Comparison of ENCODE assay signal across 16 cellular contexts in the genomic region with DNA sequence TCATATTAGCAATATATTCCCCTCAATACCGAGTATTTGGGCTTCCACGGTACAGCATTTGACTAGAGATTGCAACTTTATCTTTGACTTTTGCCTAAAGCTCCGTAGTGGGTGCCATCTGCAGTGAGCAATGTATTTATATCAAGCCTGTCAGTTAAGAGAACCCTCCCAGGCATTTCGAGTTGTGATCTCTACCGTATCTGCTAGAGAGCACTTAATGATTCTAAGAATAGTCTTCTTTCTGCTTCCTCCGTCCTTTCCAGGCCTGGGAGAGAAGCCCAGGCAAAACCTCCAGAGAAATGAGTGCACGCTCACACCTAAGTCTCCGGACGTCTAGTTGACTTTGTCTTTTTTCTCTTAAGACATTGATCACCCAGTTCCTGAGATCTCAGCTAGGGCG.
"Had no signal": no experiment of that assay in that cellular context is flagged by ENCODE, and none has a peak within 500 bp of the region (broad histone marks: within the 10 kb centered on the region; RNA-seq: fewer than 3 reads in every experiment).

No MANE protein-coding gene starts in this region.

- H3K27ac Mint-ChIP-seq: activated CD4-positive, alpha-beta memory T cell treated with anti-CD3 and anti-CD28 coated beads for 36 hours; activated naive CD4-positive, alpha-beta T cell treated with anti-CD3 and anti-CD28 coated beads for 36 hours; immature natural killer cell; nephron progenitor cell; T-helper 17 cell had no signal

- H3K36me3 Mint-ChIP-seq: activated CD4-positive, alpha-beta memory T cell treated with anti-CD3 and anti-CD28 coated beads for 36 hours; immature natural killer cell had no signal

- H3K4me3 ChIP-seq: hepatocyte had no signal

- H3K79me2 ChIP-seq: hepatocyte had no signal

- H3K4me1 Mint-ChIP-seq: immature natural killer cell had no signal

- ATAC-seq: stimulated activated naive CD8-positive, alpha-beta T cell treated with anti-CD3 and anti-CD28 coated beads, Interleukin-15, Interleukin-2, amounts not matched to agents 100 U/mL and 50 U/mL, for 24 hours; T-helper 17 cell had no signal

- DNase-seq: activated CD4-positive, alpha-beta memory T cell treated with anti-CD3 and anti-CD28 coated beads for 36 hours; activated CD4-positive, alpha-beta T cell treated with anti-CD3 and anti-CD28 coated beads for 48 hours; activated naive CD4-positive, alpha-beta T cell treated with anti-CD3 and anti-CD28 coated beads for 36 hours; activated T-cell treated with anti-CD3 and anti-CD28 coated beads, Interleukin-2, amount 50 U/mL, for 48 hours; amygdala; cortex of kidney; foreskin fibroblast; immature natural killer cell; kidney glomerular epithelial cell; nephron progenitor cell; occipital lobe; stimulated activated CD4-positive, alpha-beta T cell treated with anti-CD3 and anti-CD28 coated beads, Interleukin-4, amount 100 ng/mL, for 24 hours; stimulated activated naive CD8-positive, alpha-beta T cell treated with anti-CD3 and anti-CD28 coated beads, Interleukin-15, Interleukin-2, amounts not matched to agents 100 U/mL and 50 U/mL, for 24 hours; SW 1271; T-helper 17 cell had no signal

- H3K27ac ChIP-seq: hepatocyte had no signal

- H3K9me3 Mint-ChIP-seq: activated CD4-positive, alpha-beta memory T cell treated with anti-CD3 and anti-CD28 coated beads for 36 hours; activated naive CD4-positive, alpha-beta T cell treated with anti-CD3 and anti-CD28 coated beads for 36 hours; immature natural killer cell; nephron progenitor cell had no signal

- H3K4me2 ChIP-seq: hepatocyte had no signal

- H3K4me3 Mint-ChIP-seq: activated CD4-positive, alpha-beta memory T cell treated with anti-CD3 and anti-CD28 coated beads for 36 hours; activated naive CD4-positive, alpha-beta T cell treated with anti-CD3 and anti-CD28 coated beads for 36 hours; immature natural killer cell; nephron progenitor cell; T-helper 17 cell had no signal

- H3K27me3 ChIP-seq: hepatocyte had no signal

- H2AFZ ChIP-seq: hepatocyte had no signal

- H3K27me3 Mint-ChIP-seq: T-helper 17 cell had no signal
